8 cellular contexts compared by ENCODE assay signal in genomic region chr14:31449971-31450610, GRCh38. TPM values are rescaled to one million over a fixed set of nuclear protein-coding genes. Genes with fewer than 3 reads are reported as not detected.
DNase-seq lines count a peak whose midpoint lies in the region; TF ChIP-seq lines count a peak whose summit lies in the region.

No MANE protein-coding gene starts in this region.

- no peak overlapping the region for H3K4me3 Mint-ChIP-seq in activated naive CD4-positive, alpha-beta T cell treated with anti-CD3 and anti-CD28 coated beads, Interleukin-2, amount 10 ng/mL, durations not matched to agents 7 days and 5 days

- no peaks in the 10 kb centered on the region for H3K9me3 ChIP-seq in fibroblast of lung (ENCODE audit: control insufficient read depth, insufficient read depth, low read depth, low read length)
- no peaks in the 10 kb centered on the region for H3K9me3 ChIP-seq in trophoblast cell (ENCODE audit: insufficient read depth, low read depth, low read length)

- no peak overlapping the region for H3K4me3 ChIP-seq in fibroblast of lung (replicated peaks in 1 of 4; ENCODE audit: control extremely low read depth in 1 of 4, insufficient read depth in 1 of 4, low read depth in 3 of 4, low read length in 4 of 4)
- no peak overlapping the region for H3K4me3 ChIP-seq in trophoblast cell (ENCODE audit: low read depth, low read length)

- H4K12ac ChIP-seq in trophoblast cell (ENCODE audit: low read depth, low read length): no peak overlapping the region

- H3K27me3 Mint-ChIP-seq in activated naive CD4-positive, alpha-beta T cell treated with anti-CD3 and anti-CD28 coated beads, Interleukin-2, amount 10 ng/mL, durations not matched to agents 7 days and 5 days: no peaks in the 10 kb centered on the region

- H3K36me3 Mint-ChIP-seq in activated naive CD4-positive, alpha-beta T cell treated with anti-CD3 and anti-CD28 coated beads, Interleukin-2, amount 10 ng/mL, durations not matched to agents 7 days and 5 days: peaks cover 13% of the 10 kb centered on the region

- no peaks in the 10 kb centered on the region for H3K27me3 ChIP-seq in fibroblast of lung (ENCODE audit: control insufficient read depth, insufficient read depth, low read length)
- no peaks in the 10 kb centered on the region for H3K27me3 ChIP-seq in trophoblast cell (ENCODE audit: insufficient read depth, low read length)

- H3K4me2 ChIP-seq in fibroblast of lung (ENCODE audit: extremely low read depth, insufficient read depth, low read length) (no peak overlapping the region), trophoblast cell (ENCODE audit: low read length) (no peak overlapping the region)

- H3K36me3 ChIP-seq in fibroblast of lung (ENCODE audit: control insufficient read depth, insufficient read depth, low read length) (peaks cover 1% of the 10 kb centered on the region), trophoblast cell (ENCODE audit: control insufficient read depth in 1 of 2, insufficient read depth in 2 of 2, low read length in 2 of 2) (peaks cover 2 to 3% of the 10 kb centered on the region in 2 experiments)

- H3K4ac ChIP-seq in trophoblast cell (ENCODE audit: low read depth, low read length): no peak overlapping the region

- H4K8ac ChIP-seq in trophoblast cell (ENCODE audit: low read depth, low read length): no peak overlapping the region

- H3K27ac ChIP-seq in fibroblast of lung (ENCODE audit: insufficient read depth, low read length): no peak overlapping the region
- no peak overlapping the region for H3K27ac ChIP-seq in trophoblast cell (ENCODE audit: low read depth, low read length)

- no peak overlapping the region for H3K18ac ChIP-seq in trophoblast cell (ENCODE audit: low read length)

- H2BK5ac ChIP-seq in trophoblast cell (ENCODE audit: low read depth, low read length, poor library complexity): no peak overlapping the region

- no peak overlapping the region for H2BK120ac ChIP-seq in trophoblast cell (ENCODE audit: insufficient read depth, low read length, poor library complexity)

- no peaks in the 10 kb centered on the region for H4K20me1 ChIP-seq in fibroblast of lung (ENCODE audit: control insufficient read depth, extremely low read depth, insufficient read depth, low read length)

- no peak overlapping the region for H2BK12ac ChIP-seq in trophoblast cell (ENCODE audit: low read length)

- WGBS in trophoblast cell (ENCODE audit: extremely low coverage, insufficient coverage, insufficient read length): no CpG with 5 or more reads among the region's 2 CpGs

- H2AK5ac ChIP-seq in trophoblast cell (ENCODE audit: low read length): no peak overlapping the region

- H3K79me1 ChIP-seq in trophoblast cell (ENCODE audit: low read length): no peaks in the 10 kb centered on the region

- H3K4me1 Mint-ChIP-seq in activated naive CD4-positive, alpha-beta T cell treated with anti-CD3 and anti-CD28 coated beads, Interleukin-2, amount 10 ng/mL, durations not matched to agents 7 days and 5 days: peaks cover 4% of the 10 kb centered on the region

- H3K9ac ChIP-seq in fibroblast of lung (ENCODE audit: insufficient read depth, low read length) (no peak overlapping the region), trophoblast cell (ENCODE audit: low read length) (no peak overlapping the region)

- H3K4me1 ChIP-seq in fibroblast of lung (ENCODE audit: control insufficient read depth, extremely low read depth, insufficient read depth, low read length): no peaks in the 10 kb centered on the region
- no peaks in the 10 kb centered on the region for H3K4me1 ChIP-seq in trophoblast cell (ENCODE audit: control insufficient read depth in 1 of 2, insufficient read depth in 2 of 2, low read length in 2 of 2)

- H3K9me3 Mint-ChIP-seq in activated naive CD4-positive, alpha-beta T cell treated with anti-CD3 and anti-CD28 coated beads, Interleukin-2, amount 10 ng/mL, durations not matched to agents 7 days and 5 days: no peaks in the 10 kb centered on the region

- no peak overlapping the region for H3K14ac ChIP-seq in trophoblast cell (ENCODE audit: low read length)

- peak; percentile 35 to 64 for TF ChIP-seq CTCF in fibroblast of lung (conservative IDR thresholded peaks at IDR 0.05 in 1 of 2, IDR thresholded peaks at IDR 0.05 in 1 of 2; ENCODE audit: low read depth in 1 of 2, low read length in 2 of 2)

- H2AFZ ChIP-seq in fibroblast of lung (ENCODE audit: low read length): no peak overlapping the region
- H2AFZ ChIP-seq in trophoblast cell (ENCODE audit: insufficient read depth, low read length, poor library complexity): no peak overlapping the region

- no peaks in the 10 kb centered on the region for H3K79me2 ChIP-seq in fibroblast of lung (ENCODE audit: control insufficient read depth, insufficient read depth, low read length)
- no peaks in the 10 kb centered on the region for H3K79me2 ChIP-seq in trophoblast cell (ENCODE audit: control insufficient read depth, insufficient read depth, low read length, poor library complexity)

- DNase-seq in SIG-M5 treated with dmso at 0.1 percent for 504 hours (lab: John Stamatoyannopoulos, UW; ENCODE audit: unreplicated experiment) (peak; percentile 55), SIG-M5 (lab: John Stamatoyannopoulos, UW) (no peak), HT1080 (ENCODE audit: low read depth) (peak; percentile 28), RPMI8226 (peak; percentile 28), fibroblast of lung (ENCODE audit: low read depth in 2 of 2) (peak; percentile 35 to 65), trophoblast cell (peak; percentile 28 to 78)
- no peak for DNase-seq in NK-92 treated with Interleukin-12 subunit alpha and Interleukin-12 subunit beta, amount 100 ng/mL, for 24 hours (lab: John Stamatoyannopoulos, UW)
- no peak for DNase-seq in activated naive CD4-positive, alpha-beta T cell treated with anti-CD3 and anti-CD28 coated beads, Interleukin-2, amount 10 ng/mL, durations not matched to agents 7 days and 5 days

- H3K27ac Mint-ChIP-seq in activated naive CD4-positive, alpha-beta T cell treated with anti-CD3 and anti-CD28 coated beads, Interleukin-2, amount 10 ng/mL, durations not matched to agents 7 days and 5 days: no peak overlapping the region

- no peak overlapping the region for H3K23ac ChIP-seq in trophoblast cell (ENCODE audit: low read length)

- no peak overlapping the region for H4K91ac ChIP-seq in trophoblast cell (ENCODE audit: low read depth, low read length)

- CTCF ChIA-PET in activated naive CD4-positive, alpha-beta T cell treated with anti-CD3 and anti-CD28 coated beads, Interleukin-2, amount 10 ng/mL, durations not matched to agents 7 days and 5 days (lab: Charles Lee): interaction anchor here (0.7 to 2.9 kb wide), 15 partner anchors 8 to 805 kb away, joined by 3 to 12 read pairs (median 4); partner anchors contain the start of gene DTD2

RNA-seq across cellular contexts. Expression of gene DTD2, which starts 7.2 kb away (rescaled TPM):
- total RNA-seq in HT1080 (2014; rRNA removed; shearing (Covaris generic)): 34.2 and 49.8 TPM in 2 replicates
- 30.9 and 31.0 TPM in 2 replicates for polyA plus RNA-seq in HT1080 (2015; cell fraction: cytosol; rRNA removed)
- 11.6 and 12.6 TPM in 2 replicates for polyA plus RNA-seq in HT1080 (2015; cell fraction: nucleus; rRNA removed)
- total RNA-seq in fibroblast of lung: 34.7 and 40.8 TPM in 2 replicates
- polyA plus RNA-seq in fibroblast of lung: 25.1 and 25.4 TPM in 2 replicates
- 12.6 and 14.5 TPM in 2 replicates for polyA plus RNA-seq in fibroblast of lung (2012)
- polyA minus RNA-seq in fibroblast of lung (ENCODE audit: low replicate concordance): 3.1 and 4.1 TPM in 2 replicates
- 6.9 and 7.2 TPM in 2 replicates for polyA plus RNA-seq in trophoblast cell (2013)

RNA-seq across cellular contexts. Expression of gene HEATR5A, which starts 29.7 kb away (rescaled TPM):
- 9.9 and 13.2 TPM in 2 replicates for total RNA-seq in HT1080 (2014; rRNA removed; shearing (Covaris generic))
- 10.8 TPM in 2 replicates for polyA plus RNA-seq in HT1080 (2015; cell fraction: cytosol; rRNA removed)
- 26.3 and 31.6 TPM in 2 replicates for polyA plus RNA-seq in HT1080 (2015; cell fraction: nucleus; rRNA removed)
- total RNA-seq in fibroblast of lung: 44.9 and 59.8 TPM in 2 replicates
- 28.1 and 45.4 TPM in 2 replicates for polyA plus RNA-seq in fibroblast of lung
- 19.0 and 22.8 TPM in 2 replicates for polyA plus RNA-seq in fibroblast of lung (2012)
- polyA minus RNA-seq in fibroblast of lung (ENCODE audit: low replicate concordance): 23.5 and 24.9 TPM in 2 replicates
- 32.7 and 34.2 TPM in 2 replicates for polyA plus RNA-seq in trophoblast cell (2013)

RNA-seq across cellular contexts. Expression of gene GPR33, which starts 37.7 kb away (rescaled TPM):
- total RNA-seq in HT1080 (2014; rRNA removed; shearing (Covaris generic)): not detected in 2 replicates
- not detected in 2 replicates for polyA plus RNA-seq in HT1080 (2015; cell fraction: cytosol; rRNA removed)
- polyA plus RNA-seq in HT1080 (2015; cell fraction: nucleus; rRNA removed): not detected in 2 replicates
- total RNA-seq in fibroblast of lung: not detected in 2 replicates
- polyA plus RNA-seq in fibroblast of lung: not detected in 2 replicates
- not detected in 2 replicates for polyA plus RNA-seq in fibroblast of lung (2012)
- not detected in 2 replicates for polyA minus RNA-seq in fibroblast of lung (ENCODE audit: low replicate concordance)
- not detected in 2 replicates for polyA plus RNA-seq in trophoblast cell (2013)

Comparison
In these comparisons a context has a peak if more than half of its experiments do, and no peak if none do; other contexts are left out.
1. DNase-seq: peak in SIG-M5 treated with dmso at 0.1 percent for 504 hours (single experiment), HT1080 (single experiment), RPMI8226 (single experiment), fibroblast of lung (2 of 2) and trophoblast cell (2 of 2); none in SIG-M5 (single experiment), NK-92 treated with Interleukin-12 subunit alpha and Interleukin-12 subunit beta, amount 100 ng/mL, for 24 hours (single experiment) and activated naive CD4-positive, alpha-beta T cell treated with anti-CD3 and anti-CD28 coated beads, Interleukin-2, amount 10 ng/mL, durations not matched to agents 7 days and 5 days (single experiment).